ENCODE assay signal across 8 cellular contexts in the genomic region with DNA sequence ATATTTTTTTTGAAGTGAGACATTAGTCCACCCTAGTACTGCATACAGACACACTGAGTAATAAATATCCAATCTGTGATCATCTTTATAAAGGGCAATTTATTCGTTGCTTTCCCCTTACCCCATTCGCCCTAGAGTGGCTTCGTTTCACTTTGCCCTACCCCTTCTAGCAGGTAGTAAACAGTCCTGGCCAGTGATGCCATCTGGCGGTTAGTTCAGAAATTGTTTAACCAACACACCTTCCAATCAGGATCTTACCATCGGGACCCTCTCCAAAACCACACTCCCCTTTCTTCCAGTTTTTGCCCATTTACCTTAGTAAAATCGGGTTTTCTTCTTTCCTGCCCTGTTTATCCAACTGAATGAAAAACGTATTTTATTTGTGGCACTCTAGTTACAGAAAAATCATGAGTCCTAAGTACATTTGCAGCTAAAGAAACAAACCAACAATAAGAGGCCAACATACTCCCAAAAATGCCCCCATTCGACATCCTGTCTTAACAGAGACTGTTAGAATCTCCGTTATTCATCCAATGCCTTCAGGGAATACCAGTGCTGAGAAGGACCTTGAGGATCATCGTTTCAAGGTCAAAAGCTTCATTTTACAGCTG. TPM values are rescaled to one million over a fixed set of nuclear protein-coding genes. Genes with fewer than 3 reads are reported as not detected.
DNase-seq lines count a peak whose midpoint lies in the region; ATAC-seq and TF ChIP-seq lines count a peak whose summit lies in the region.

No MANE protein-coding gene starts in this region.

- no peaks in the 10 kb centered on the region for H3K36me3 ChIP-seq in mammary epithelial cell (ENCODE audit: insufficient read depth, low read length)

- peaks cover 7% of the 10 kb centered on the region for H3K4me1 ChIP-seq in mammary epithelial cell (ENCODE audit: insufficient read depth, low read length)

- no peaks in the 10 kb centered on the region for H3K27me3 ChIP-seq in mammary epithelial cell (ENCODE audit: insufficient read depth, low read length)

- peak; percentile 85 for TF ChIP-seq CTCF in VCaP (conservative IDR thresholded peaks at IDR 0.05)
- peak; percentile 59 to 75 for TF ChIP-seq CTCF in mammary epithelial cell (conservative IDR thresholded peaks at IDR 0.05 in 1 of 2, IDR thresholded peaks at IDR 0.05 in 1 of 2; ENCODE audit: extremely low read depth in 1 of 2, insufficient read depth in 1 of 2, low read depth in 1 of 2, low read length in 2 of 2)

- intact Hi-C loops in mammary epithelial cell (cut with micrococcal nuclease), result loop anchor here (1.0 to 10.0 kb wide), 6 partner anchors 227 to 779 kb away; no protein-coding TSS in a partner anchor

- peak; percentile 32 for ATAC-seq in HG02943 (IDR thresholded peaks at IDR 0.05; ENCODE audit: low read depth, unreplicated experiment)

- in situ Hi-C loops in mammary epithelial cell (cut with MboI; ENCODE audit: low sequenced_read_pairs in 2 of 2), result loop anchor here in 1 of 2 donors (25.0 kb wide), 2 partner anchors 334 to 1484 kb away; a partner anchor contains a TSS

- DNase-seq in NK-92 treated with Interleukin-12 subunit alpha and Interleukin-12 subunit beta, amount 100 ng/mL, for 24 hours (lab: John Stamatoyannopoulos, UW), result peak; percentile 21
- no peak for DNase-seq in NK-92 (lab: John Stamatoyannopoulos, UW; ENCODE audit: unreplicated experiment)
- DNase-seq in NCI-H2029 (lab: John Stamatoyannopoulos, UW), result peak; percentile 41
- DNase-seq in mammary epithelial cell, result peak; percentile 64
- peak; percentile 74 for DNase-seq in iris pigment epithelial cell (ENCODE audit: low read depth)
- DNase-seq in stimulated activated CD4-positive, alpha-beta T cell treated with anti-CD3 and anti-CD28 coated beads, Interleukin-15, amount 100 ng/mL, for 1 hour (ENCODE audit: low read depth in 1 of 2, low spot score in 1 of 2), result peak; percentile 22 to 31

- CTCF ChIA-PET in mammary epithelial cell (lab: Charles Lee; ENCODE audit: low non-redundant PET), result interaction anchor here (0.6 kb wide), 1 partner anchor 1475 kb away, joined by 4 read pairs; no protein-coding TSS in a partner anchor

- peak overlapping the region; percentile 34 to 89 (median 84) for H3K4me3 ChIP-seq in mammary epithelial cell (replicated peaks in 1 of 3; ENCODE audit: insufficient read depth in 1 of 3, low read depth in 2 of 3, low read length in 3 of 3)

- peak overlapping the region; percentile 95 for H3K4me2 ChIP-seq in mammary epithelial cell (ENCODE audit: insufficient read depth, low read depth, low read length)

- H3K9me3 ChIP-seq in mammary epithelial cell (replicated peaks; ENCODE audit: insufficient read depth, low read length), result no peaks in the 10 kb centered on the region

- BruUV-seq in mammary epithelial cell (replicated peaks; lab: Mats Ljungman, UMichigan), result no TSS peak

- 5% methylated on average over 9 of the region's 10 CpGs for WGBS in mammary epithelial cell (ENCODE audit: low coverage, missing lambda C conversion rate)

- H3K79me2 ChIP-seq in mammary epithelial cell (ENCODE audit: insufficient read depth, low read length), result peaks cover 65% of the 10 kb centered on the region

- H4K20me1 ChIP-seq in mammary epithelial cell (ENCODE audit: insufficient read depth, low read length), result peaks cover 2% of the 10 kb centered on the region

- peak overlapping the region; percentile 2 for H2AFZ ChIP-seq in mammary epithelial cell (ENCODE audit: low read depth, low read length)

- dilution Hi-C loops in mammary epithelial cell (cut with HindIII; ENCODE audit: low sequenced_read_pairs), result no loop called here

- H3K27ac ChIP-seq in VCaP (peak overlapping the region; percentile 98), mammary epithelial cell (ENCODE audit: insufficient read depth, low read depth, low read length) (peak overlapping the region; percentile 83)

- H3K9ac ChIP-seq in mammary epithelial cell (ENCODE audit: insufficient read depth, low read length), result peak overlapping the region; percentile 96

RNA-seq across cellular contexts. Expression of a gene that starts 2.2 kb away (rescaled TPM):
- 10 to 100 TPM; 92.5 to 99.0 TPM for total RNA-seq in mammary epithelial cell
- polyA plus RNA-seq in mammary epithelial cell, result 74.7 TPM
- polyA minus RNA-seq in mammary epithelial cell, result 26.8 TPM
